ENCODE assay signal across 12 cellular contexts in the genomic region with DNA sequence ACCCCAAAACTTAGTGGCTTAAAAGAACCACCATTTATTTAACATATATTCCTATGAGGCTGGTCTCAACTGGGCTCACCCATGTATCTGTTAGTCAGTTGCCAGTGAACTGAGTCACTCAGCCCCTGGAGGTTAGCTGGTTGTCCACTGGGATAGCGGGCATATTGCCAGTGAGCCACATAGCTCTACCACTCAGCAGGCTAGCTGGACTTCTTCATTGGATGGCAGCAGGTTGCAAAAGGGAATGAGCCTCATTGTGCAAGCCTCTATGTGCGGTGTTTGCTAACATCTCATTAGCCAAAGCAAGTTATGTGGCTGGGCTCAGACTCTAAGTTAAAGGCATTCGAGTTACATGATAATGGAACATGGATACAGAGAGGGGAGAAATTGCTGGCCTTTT. TPM values are rescaled to one million over a fixed set of nuclear protein-coding genes. Genes with fewer than 3 reads are reported as not detected.
DNase-seq lines count a peak whose midpoint lies in the region; ATAC-seq, FAIRE-seq and TF ChIP-seq lines count a peak whose summit lies in the region.
"Had no signal": no experiment of that assay in that cellular context is flagged by ENCODE, and none has a peak within 500 bp of the region (broad histone marks: within the 10 kb centered on the region; RNA-seq: fewer than 3 reads in every experiment).

No MANE protein-coding gene starts in this region.

- H4K8ac ChIP-seq in mesendoderm (ENCODE audit: low read depth, low read length): no peak overlapping the region

- FAIRE-seq in A549 (lab: Jason Lieb, UNC): peak; percentile 49
- FAIRE-seq: GM18507, H1 had no signal

- POLR2A ChIA-PET in A549 (lab: Yijun Ruan, JAX): interaction anchor here (2.0 kb wide), 1 partner anchor 9 kb away, joined by 10 read pairs; a partner anchor contains a TSS
- POLR2A ChIA-PET in HEK293 (lab: Yijun Ruan, JAX): no interaction called here

- no peak overlapping the region for H3K56ac ChIP-seq in mesendoderm (ENCODE audit: low read length)

- H2BK15ac ChIP-seq in mesendoderm (replicated peaks; ENCODE audit: low read depth): no peak overlapping the region

- no peak overlapping the region for H4K5ac ChIP-seq in mesendoderm (ENCODE audit: low read length)

- no peak overlapping the region for H3K23ac ChIP-seq in mesendoderm (ENCODE audit: low read length)

- H2AK5ac ChIP-seq in mesendoderm (ENCODE audit: low read length): no peak overlapping the region

- H2BK120ac ChIP-seq in mesendoderm (ENCODE audit: low read depth, low read length): no peak overlapping the region

- no peaks in the 10 kb centered on the region for H3K79me1 ChIP-seq in mesendoderm (ENCODE audit: low read length)

- TF ChIP-seq EP300 in A549 (IDR thresholded peaks at IDR 0.05): no peak

- H3K27ac ChIP-seq in A549 (peak overlapping the region; percentile 6 to 44; a peak in 1 of 6 replicates), HEK293 (ENCODE audit: extremely low read depth, low read depth, low read length) (no peak overlapping the region), mesendoderm (ENCODE audit: low read depth, low read length) (no peak overlapping the region), caudate nucleus (ENCODE audit: low read depth, low read length) (no peak overlapping the region)
- H3K27ac ChIP-seq: parathyroid adenoma had no signal

- H3K9me3 ChIP-seq in A549 (no peaks in the 10 kb centered on the region), HEK293 (ENCODE audit: control insufficient read depth, insufficient read depth, low read depth, low read length) (no peaks in the 10 kb centered on the region)

- H3K9ac ChIP-seq in mesendoderm (ENCODE audit: low read length): no peak overlapping the region
- H3K9ac ChIP-seq: parathyroid adenoma had no signal

- no peak overlapping the region for H2BK5ac ChIP-seq in mesendoderm (ENCODE audit: low read length)

- TF ChIP-seq CTCF in A549 (IDR thresholded peaks at IDR 0.05) (no peak), HEK293 (tag by site-specific recombination; IDR thresholded peaks at IDR 0.05) (no peak), kidney epithelial cell (IDR thresholded peaks at IDR 0.05; ENCODE audit: insufficient read depth, low read length, poor library complexity, severe bottlenecking) (no peak)

- no peak for TF ChIP-seq RAD21 in A549 (conservative IDR thresholded peaks at IDR 0.05 in 1 of 2, IDR thresholded peaks at IDR 0.05 in 1 of 2)

- H3K79me2 ChIP-seq in mesendoderm (ENCODE audit: control insufficient read depth, insufficient read depth, low read length): no peaks in the 10 kb centered on the region

- H3K4me1 ChIP-seq in A549: peaks cover 45% of the 10 kb centered on the region
- no peaks in the 10 kb centered on the region for H3K4me1 ChIP-seq in HEK293 (ENCODE audit: control insufficient read depth, insufficient read depth, low read length)
- no peaks in the 10 kb centered on the region for H3K4me1 ChIP-seq in mesendoderm (ENCODE audit: control insufficient read depth, low read depth, low read length)

- CTCF ChIA-PET in A549 (lab: Yijun Ruan, JAX) (interaction anchor here (0.9 to 2.9 kb wide), 3 partner anchors 20 to 187 kb away, joined by 3 to 7 read pairs (median 3); a partner anchor contains a TSS), HEK293 (lab: Yijun Ruan, JAX) (no interaction called here)

- H3K4me2 ChIP-seq in A549 (peak overlapping the region; percentile 42), mesendoderm (ENCODE audit: low read length) (no peak overlapping the region)

- H3K4ac ChIP-seq in mesendoderm (ENCODE audit: low read depth, low read length): no peak overlapping the region

- H3K36me3 ChIP-seq in HEK293 (ENCODE audit: control insufficient read depth in 2 of 2, insufficient read depth in 1 of 2, low read length in 2 of 2) (no peaks in the 10 kb centered on the region), kidney epithelial cell (ENCODE audit: control insufficient read depth, insufficient read depth, low read length) (no peaks in the 10 kb centered on the region), mesendoderm (ENCODE audit: control insufficient read depth, insufficient read depth, low read length) (no peaks in the 10 kb centered on the region)

- DNase-seq in A549 (ENCODE audit: low read depth in 1 of 2, low spot score in 1 of 2) (peak; percentile 64 to 70), T1000 (lab: John Stamatoyannopoulos, UW) (peak; percentile 73), kidney epithelial cell (ENCODE audit: low read depth) (peak; percentile 34), mesendoderm (no peak), caudate nucleus (lab: John Stamatoyannopoulos, UW) (no peak)
- DNase-seq in activated CD4-positive, alpha-beta T cell treated with anti-CD3 and anti-CD28 coated beads, Interleukin-2, amount 50 U/mL, for 4 hours: no peak
- DNase-seq: activated T-cell treated with anti-CD3 and anti-CD28 coated beads, Interleukin-2, amount 50 U/mL, for 24 hours had no signal

- no peak overlapping the region for H3K4me3 ChIP-seq in A549
- H3K4me3 ChIP-seq in HEK293 (ENCODE audit: low read depth, low read length): no peak overlapping the region
- no peak overlapping the region for H3K4me3 ChIP-seq in kidney epithelial cell (ENCODE audit: low read depth, low read length)
- H3K4me3 ChIP-seq in mesendoderm (ENCODE audit: low read length): no peak overlapping the region

- H3K18ac ChIP-seq in mesendoderm (ENCODE audit: low read length): no peak overlapping the region

- TF ChIP-seq POLR2A in A549 (IDR thresholded peaks at IDR 0.05; ENCODE audit: low read length): no peak

- H3K27me3 ChIP-seq in kidney epithelial cell (ENCODE audit: control insufficient read depth, insufficient read depth, low read length) (no peaks in the 10 kb centered on the region), mesendoderm (ENCODE audit: insufficient read depth, low read length, poor library complexity) (no peaks in the 10 kb centered on the region)

- ATAC-seq in A549 (peak; percentile 86 to 91), HG02623 (IDR thresholded peaks at IDR 0.05; ENCODE audit: unreplicated experiment) (no peak)

- WGBS in A549 (ENCODE audit: missing lambda C conversion rate): 67% methylated on average over 3 of the region's 3 CpGs
- whole genome bisulfite sequencing in mesendoderm (ENCODE audit: extremely low coverage, insufficient coverage, low lambda C conversion rate): no CpG with 5 or more reads among the region's 3 CpGs

TF ChIP-seq in A549, 52 proteins besides CTCF, POLR2A, EP300 and RAD21:
- no peak for TF ChIP-seq KDM5A (IDR thresholded peaks at IDR 0.05)
- peak; percentile 58 to 69; a peak in 3 of 4 replicates for TF ChIP-seq CEBPB (IDR thresholded peaks at IDR 0.05)

TF ChIP-seq in HEK293, 187 proteins besides CTCF, POLR2A, EP300 and RAD21:
- TF ChIP-seq ZNF600 (tag by site-specific recombination; IDR thresholded peaks at IDR 0.05): no peak
- no peak for TF ChIP-seq ZNF610 (tag by site-specific recombination; IDR thresholded peaks at IDR 0.05; ENCODE audit: borderline replicate concordance)
- TF ChIP-seq ZNF223 (tag by site-specific recombination; IDR thresholded peaks at IDR 0.05): no peak
- no peak for TF ChIP-seq OVOL3 (tag by site-specific recombination; IDR thresholded peaks at IDR 0.05)
- no peak for TF ChIP-seq ZBTB1 (tag by site-specific recombination; IDR thresholded peaks at IDR 0.05)
- TF ChIP-seq, protein P1, sequence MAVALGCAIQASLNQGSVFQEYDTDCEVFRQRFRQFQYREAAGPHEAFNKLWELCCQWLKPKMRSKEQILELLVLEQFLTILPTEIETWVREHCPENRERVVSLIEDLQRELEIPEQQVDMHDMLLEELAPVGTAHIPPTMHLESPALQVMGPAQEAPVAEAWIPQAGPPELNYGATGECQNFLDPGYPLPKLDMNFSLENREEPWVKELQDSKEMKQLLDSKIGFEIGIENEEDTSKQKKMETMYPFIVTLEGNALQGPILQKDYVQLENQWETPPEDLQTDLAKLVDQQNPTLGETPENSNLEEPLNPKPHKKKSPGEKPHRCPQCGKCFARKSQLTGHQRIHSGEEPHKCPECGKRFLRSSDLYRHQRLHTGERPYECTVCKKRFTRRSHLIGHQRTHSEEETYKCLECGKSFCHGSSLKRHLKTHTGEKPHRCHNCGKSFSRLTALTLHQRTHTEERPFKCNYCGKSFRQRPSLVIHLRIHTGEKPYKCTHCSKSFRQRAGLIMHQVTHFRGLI (tag by site-specific recombination; IDR thresholded peaks at IDR 0.05): peak; percentile 19; the same call in 1 of the 2 replicates

RNA-seq across cellular contexts. Expression of a gene that starts 8.5 kb away (rescaled TPM):
- polyA plus RNA-seq in A549 (2011; rRNA removed): 17.8 and 23.7 TPM in 2 replicates
- polyA plus RNA-seq in A549 (2012; cell fraction: cytosol; rRNA removed): 12.0 and 12.6 TPM in 2 replicates
- 16.0 and 19.0 TPM in 2 replicates for polyA plus RNA-seq in A549 (2012; cell fraction: nucleus; rRNA removed)
- 13.4 to 17.6 TPM (median 16.5 TPM) in 3 replicates for polyA plus RNA-seq in A549 (2017; fragmentation: RNase III; extraction: RNeasy Plus Mini Kit Qiagen cat#74134 plus additional on column Dnase treatment)
- polyA minus RNA-seq in A549 (2011; rRNA and poly(A)+ RNA removed): 26.1 and 30.0 TPM in 2 replicates
- 15.3 and 17.0 TPM in 2 replicates for total RNA-seq in kidney epithelial cell
- 15.7 TPM for polyA plus RNA-seq in mesendoderm (2013, experiment 1 of 2)
- polyA plus RNA-seq in mesendoderm (2013, experiment 2 of 2): 15.1 TPM

RNA-seq across cellular contexts. Expression of a gene that starts 8.7 kb away (rescaled TPM):
- 51.0 and 69.0 TPM in 2 replicates for polyA plus RNA-seq in A549 (2011; rRNA removed)
- polyA plus RNA-seq in A549 (2012; cell fraction: cytosol; rRNA removed): 28.4 and 29.5 TPM in 2 replicates
- polyA plus RNA-seq in A549 (2012; cell fraction: nucleus; rRNA removed): 23.1 and 32.1 TPM in 2 replicates
- polyA plus RNA-seq in A549 (2017; fragmentation: RNase III; extraction: RNeasy Plus Mini Kit Qiagen cat#74134 plus additional on column Dnase treatment): 24.3 to 26.5 TPM (median 26.3 TPM) in 3 replicates
- 45.8 and 68.3 TPM in 2 replicates for polyA minus RNA-seq in A549 (2011; rRNA and poly(A)+ RNA removed)
- 19.8 and 24.9 TPM in 2 replicates for total RNA-seq in kidney epithelial cell
- polyA plus RNA-seq in mesendoderm (2013, experiment 1 of 2): 28.8 TPM
- 27.7 TPM for polyA plus RNA-seq in mesendoderm (2013, experiment 2 of 2)

Comparison
In these comparisons a context has a peak if more than half of its experiments do, and no peak if none do; other contexts are left out.
1. DNase-seq: peak in A549 (2 of 2), T1000 (single experiment) and kidney epithelial cell (single experiment); none in mesendoderm (single experiment), caudate nucleus (0 of 61) and activated CD4-positive, alpha-beta T cell treated with anti-CD3 and anti-CD28 coated beads, Interleukin-2, amount 50 U/mL, for 4 hours (0 of 2).
2. H3K27ac ChIP-seq: peak in A549 (2 of 2); none in HEK293 (single experiment), mesendoderm (single experiment) and caudate nucleus (single experiment).